8 cellular contexts compared by ENCODE assay signal in the genomic region with DNA sequence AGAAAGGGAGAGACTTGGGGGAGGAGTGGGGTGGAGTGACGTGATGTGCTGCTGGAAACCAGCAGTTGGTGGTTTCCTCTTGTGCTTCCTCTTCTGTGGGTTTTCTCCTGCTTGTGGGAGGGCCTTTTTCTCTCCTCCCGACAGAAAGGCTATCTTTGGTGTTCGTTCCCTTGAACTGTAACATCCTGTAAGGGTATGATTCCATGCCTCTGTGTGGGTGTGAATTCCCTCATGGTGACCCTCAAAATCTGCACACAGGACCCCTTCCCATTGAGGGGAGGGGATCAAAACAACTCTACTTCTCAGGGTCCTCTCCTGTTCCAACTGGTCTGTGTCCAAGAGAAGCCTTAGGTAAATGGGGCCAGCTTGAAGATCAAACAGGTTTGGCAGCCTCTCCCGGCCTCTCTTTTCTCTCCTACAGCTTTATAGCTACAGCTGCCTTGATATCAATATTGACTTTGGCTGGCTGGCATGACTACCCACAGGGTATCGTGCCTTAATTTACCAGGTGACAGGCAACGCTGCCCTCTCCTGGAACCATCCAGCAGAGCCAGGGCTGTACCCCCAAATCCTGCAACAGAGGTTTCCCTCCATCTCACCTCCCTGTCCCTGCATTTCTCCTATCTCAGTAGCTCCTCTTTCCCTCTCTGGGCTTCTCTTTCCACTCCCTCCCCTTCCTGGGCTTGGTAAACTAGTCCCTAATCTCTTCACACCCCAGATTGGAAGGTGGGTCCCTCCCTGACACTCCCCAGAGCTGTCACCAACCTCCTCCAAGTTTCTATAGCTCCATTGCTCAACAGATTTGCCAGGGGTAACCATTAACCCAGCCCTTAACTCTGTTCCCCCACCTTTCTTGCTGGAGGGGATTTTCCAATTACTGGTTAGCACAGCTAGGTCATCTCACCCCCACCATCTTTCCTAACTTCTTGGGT. TPM values are rescaled to one million over a fixed set of nuclear protein-coding genes. Genes with fewer than 3 reads are reported as not detected.
DNase-seq lines count a peak whose midpoint lies in the region; ATAC-seq, FAIRE-seq and TF ChIP-seq lines count a peak whose summit lies in the region.

No MANE protein-coding gene starts in this region.

- peaks cover 6% of the 10 kb centered on the region for H3K36me3 ChIP-seq in cardiac muscle cell

- H3K4me1 Mint-ChIP-seq in stimulated activated effector memory CD8-positive, alpha-beta T cell treated with anti-CD3 and anti-CD28 coated beads, Interleukin-12 subunit alpha, Interleukin-12 subunit beta, amount 100 ng/mL, for 72 hours = peaks cover 67% of the 10 kb centered on the region

- H3K4me3 Mint-ChIP-seq in stimulated activated effector memory CD8-positive, alpha-beta T cell treated with anti-CD3 and anti-CD28 coated beads, Interleukin-12 subunit alpha, Interleukin-12 subunit beta, amount 100 ng/mL, for 72 hours = peak overlapping the region; percentile 84

- peak overlapping the region; percentile 92 for H3K27ac Mint-ChIP-seq in stimulated activated effector memory CD8-positive, alpha-beta T cell treated with anti-CD3 and anti-CD28 coated beads, Interleukin-12 subunit alpha, Interleukin-12 subunit beta, amount 100 ng/mL, for 72 hours

- TF ChIP-seq CTCF in cardiac muscle cell (IDR thresholded peaks at IDR 0.05; ENCODE audit: low read depth, low read length) = peak; percentile 29
- TF ChIP-seq CTCF in choroid plexus epithelial cell (conservative IDR thresholded peaks at IDR 0.05; ENCODE audit: low read depth, low read length) = peak; percentile 40

- no peak for ATAC-seq in Right ventricle myocardium superior (ENCODE audit: poor library complexity)
- no peak for ATAC-seq in stimulated activated effector memory CD8-positive, alpha-beta T cell treated with anti-CD3 and anti-CD28 coated beads, Interleukin-12 subunit alpha, Interleukin-12 subunit beta, amount 100 ng/mL, for 72 hours
- no peak for ATAC-seq in HG03039 (IDR thresholded peaks at IDR 0.05; ENCODE audit: unreplicated experiment)

- no peaks in the 10 kb centered on the region for H3K9me3 ChIP-seq in cardiac muscle cell (ENCODE audit: low read depth)

- peak; percentile 24 to 92 for DNase-seq in cardiac muscle cell (ENCODE audit: low read depth in 1 of 2, low spot score in 1 of 2)
- no peak for DNase-seq in Right ventricle myocardium superior
- DNase-seq in NCI-H146 (lab: John Stamatoyannopoulos, UW) = peak; percentile 75
- peak; percentile 93 for DNase-seq in choroid plexus epithelial cell (ENCODE audit: low read depth)
- DNase-seq in medulla oblongata (ENCODE audit: extremely low spot score) = peak; percentile 77
- DNase-seq in stimulated activated effector memory CD8-positive, alpha-beta T cell treated with anti-CD3 and anti-CD28 coated beads, Interleukin-12 subunit alpha, Interleukin-12 subunit beta, amount 100 ng/mL, for 72 hours (ENCODE audit: low spot score in 2 of 2) = peak; percentile 20 to 75

- H3K4me3 ChIP-seq in cardiac muscle cell (peak overlapping the region; percentile 3), choroid plexus epithelial cell (ENCODE audit: low read depth, low read length) (peak overlapping the region; percentile 13)

- no peaks in the 10 kb centered on the region for H3K27me3 ChIP-seq in cardiac muscle cell

- FAIRE-seq in TTC549 (lab: Jason Lieb, UNC) = peak; percentile 31

- peaks cover 72% of the 10 kb centered on the region for H3K36me3 Mint-ChIP-seq in stimulated activated effector memory CD8-positive, alpha-beta T cell treated with anti-CD3 and anti-CD28 coated beads, Interleukin-12 subunit alpha, Interleukin-12 subunit beta, amount 100 ng/mL, for 72 hours

- peaks cover 31% of the 10 kb centered on the region for H3K4me1 ChIP-seq in cardiac muscle cell (ENCODE audit: low read depth)

- H3K27ac ChIP-seq in cardiac muscle cell = peak overlapping the region; percentile 87

- intact Hi-C loops in Right ventricle myocardium superior (cut with DNase I) = loop anchor here (5.0 to 10.0 kb wide), 2 partner anchors 36 to 96 kb away; a partner anchor contains a TSS

- no peaks in the 10 kb centered on the region for H3K9me3 Mint-ChIP-seq in stimulated activated effector memory CD8-positive, alpha-beta T cell treated with anti-CD3 and anti-CD28 coated beads, Interleukin-12 subunit alpha, Interleukin-12 subunit beta, amount 100 ng/mL, for 72 hours

RNA-seq across cellular contexts. Expression of a gene that starts 1.5 kb away (rescaled TPM):
- 6.6 and 39.4 TPM in 2 replicates for total RNA-seq in cardiac muscle cell
- 7.4 and 16.4 TPM in 2 replicates for polyA plus RNA-seq in cardiac muscle cell
- 1.8 TPM for total RNA-seq in Right ventricle myocardium superior

RNA-seq across cellular contexts. Expression of a gene that starts 2.0 kb away (rescaled TPM):
- total RNA-seq in cardiac muscle cell (226 and 274 TPM in 2 replicates), Right ventricle myocardium superior (86.8 TPM)
- polyA plus RNA-seq in cardiac muscle cell = 318 and 326 TPM in 2 replicates

RNA-seq across cellular contexts. Expression of a gene that starts 9.2 kb away (rescaled TPM):
- total RNA-seq in cardiac muscle cell = 134 and 138 TPM in 2 replicates
- polyA plus RNA-seq in cardiac muscle cell = 154 and 170 TPM in 2 replicates
- total RNA-seq in Right ventricle myocardium superior = 32.9 TPM

RNA-seq across cellular contexts. Expression of a gene that starts 15.1 kb away (rescaled TPM):
- total RNA-seq in cardiac muscle cell (not detected in 2 replicates), Right ventricle myocardium superior (0.13 TPM)
- not detected in 2 replicates for polyA plus RNA-seq in cardiac muscle cell

RNA-seq across cellular contexts. Expression of a gene that starts 16.8 kb away (rescaled TPM):
- total RNA-seq in cardiac muscle cell = not detected in 2 replicates
- polyA plus RNA-seq in cardiac muscle cell = 0.24 TPM in 1 of 2 replicates, not detected in the other
- not detected for total RNA-seq in Right ventricle myocardium superior
